Comparison of ENCODE assay signal across 33 cellular contexts in the genomic region with DNA sequence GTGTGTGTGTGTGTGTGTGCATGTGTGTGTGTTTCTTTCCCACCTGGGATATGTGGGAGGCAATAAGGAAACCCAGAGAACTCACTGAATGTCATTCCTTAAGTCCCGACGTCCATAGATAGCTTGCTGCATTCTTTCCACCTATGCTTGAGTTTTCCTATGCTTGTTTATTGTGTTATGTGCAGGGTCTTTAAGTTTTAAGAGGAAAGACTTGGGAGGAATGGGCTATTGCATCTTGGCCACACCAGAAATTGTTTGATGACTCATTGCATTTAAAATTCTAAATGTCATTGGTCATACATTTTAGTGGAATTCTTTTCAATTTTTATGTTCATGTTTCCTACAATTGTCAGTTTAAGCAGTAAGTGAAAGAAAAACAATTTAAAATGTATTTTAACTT. TPM values are rescaled to one million over a fixed set of nuclear protein-coding genes. Genes with fewer than 3 reads are reported as not detected.
"Had no signal": no experiment of that assay in that cellular context is flagged by ENCODE, and none has a peak within 500 bp of the region (broad histone marks: within the 10 kb centered on the region; RNA-seq: fewer than 3 reads in every experiment).

No MANE protein-coding gene starts in this region.

- H3K9me3 ChIP-seq: left ventricle myocardium inferior, neutrophil, psoas muscle, right atrium auricular region, right lobe of liver, suprapubic skin, thoracic aorta, tibial artery, vagina had no signal

- H3K79me2 ChIP-seq: parathyroid adenoma had no signal

- H3K36me3 ChIP-seq: left ventricle myocardium inferior, neural progenitor cell, neutrophil, right atrium auricular region, right lobe of liver, suprapubic skin, thoracic aorta, tibial artery, vagina had no signal

- H3K4me2 ChIP-seq: neural progenitor cell had no signal

- H3K27ac ChIP-seq: left ventricle myocardium inferior, neural progenitor cell, neutrophil, parathyroid adenoma, psoas muscle, right atrium auricular region, right lobe of liver, skin epidermis, suprapubic skin, thoracic aorta, tibial artery, vagina had no signal

- DNase-seq: islet precursor cell; left ventricle myocardium inferior; mesendoderm; naive B cell; natural killer cell; nephron progenitor cell; occipital lobe; psoas muscle; right lobe of liver; stimulated activated CD4-positive, alpha-beta T cell treated with anti-CD3 and anti-CD28 coated beads, Interleukin-12 subunit alpha, Interleukin-12 subunit beta, amount 100 ng/mL, for 4 hours; stimulated activated CD4-positive, alpha-beta T cell treated with anti-CD3 and anti-CD28 coated beads, Interleukin-15, amount 100 ng/mL, for 24 hours; stimulated activated CD4-positive, alpha-beta T cell treated with anti-CD3 and anti-CD28 coated beads, Interleukin-2, amount 100 ng/mL, for 24 hours; stimulated activated CD4-positive, alpha-beta T cell treated with anti-CD3 and anti-CD28 coated beads, Interleukin-4, amount 100 ng/mL, for 1 hour; stimulated activated naive B cell treated with anti-CD40 and anti-IgM and Interleukin-4, amounts not matched to agents 10 μg/mL and 1 μg/mL and 100 μg/mL, for 72 hours; stimulated activated naive CD8-positive, alpha-beta T cell treated with anti-CD3 and anti-CD28 coated beads, Interleukin-15, Interleukin-2, amounts not matched to agents 100 U/mL and 50 U/mL, for 24 hours; tibial artery had no signal

- H3K9me3 Mint-ChIP-seq: mesothelial cell of epicardium; naive B cell; natural killer cell; nephron progenitor cell; neural progenitor cell; stimulated activated naive B cell treated with anti-CD40 and anti-IgM and Interleukin-4, amounts not matched to agents 10 μg/mL and 1 μg/mL and 100 μg/mL, for 72 hours had no signal

- H3K4me3 Mint-ChIP-seq: mesothelial cell of epicardium; naive B cell; natural killer cell; nephron progenitor cell; neural progenitor cell; stimulated activated naive B cell treated with anti-CD40 and anti-IgM and Interleukin-4, amounts not matched to agents 10 μg/mL and 1 μg/mL and 100 μg/mL, for 72 hours had no signal

- H3K27ac Mint-ChIP-seq: mesothelial cell of epicardium; naive B cell; natural killer cell; nephron progenitor cell; neural progenitor cell; stimulated activated naive B cell treated with anti-CD40 and anti-IgM and Interleukin-4, amounts not matched to agents 10 μg/mL and 1 μg/mL and 100 μg/mL, for 72 hours had no signal

- H2AFZ ChIP-seq: neural progenitor cell, parathyroid adenoma had no signal

- ATAC-seq: psoas muscle; right lobe of liver; stimulated activated naive B cell treated with anti-CD40 and anti-IgM and Interleukin-4, amounts not matched to agents 10 μg/mL and 1 μg/mL and 100 μg/mL, for 72 hours; stimulated activated naive CD8-positive, alpha-beta T cell treated with anti-CD3 and anti-CD28 coated beads, Interleukin-15, Interleukin-2, amounts not matched to agents 100 U/mL and 50 U/mL, for 24 hours had no signal

- H3K36me3 Mint-ChIP-seq: mesothelial cell of epicardium; naive B cell; natural killer cell; neural progenitor cell; stimulated activated naive B cell treated with anti-CD40 and anti-IgM and Interleukin-4, amounts not matched to agents 10 μg/mL and 1 μg/mL and 100 μg/mL, for 72 hours had no signal

- H3K4me1 ChIP-seq: left ventricle myocardium inferior, parathyroid adenoma, psoas muscle, right atrium auricular region, right lobe of liver, suprapubic skin, tibial artery, vagina had no signal

- H3K27me3 ChIP-seq: neural progenitor cell, neutrophil, right atrium auricular region, right lobe of liver, suprapubic skin, tibial artery, vagina had no signal

- H3K4me3 ChIP-seq: left ventricle myocardium inferior, lung, neural progenitor cell, psoas muscle, right atrium auricular region, right lobe of liver, skin epidermis, suprapubic skin, thoracic aorta, tibial artery, vagina had no signal

- H3K9ac ChIP-seq: neural progenitor cell, parathyroid adenoma had no signal

- H3K4me1 Mint-ChIP-seq: mesothelial cell of epicardium; naive B cell; natural killer cell; nephron progenitor cell; stimulated activated naive B cell treated with anti-CD40 and anti-IgM and Interleukin-4, amounts not matched to agents 10 μg/mL and 1 μg/mL and 100 μg/mL, for 72 hours had no signal

RNA-seq across cellular contexts. Expression of gene STARD6, which starts 33.7 kb away (rescaled TPM):
- total RNA-seq: kidney epithelial cell, left ventricle myocardium inferior, lower leg skin, lung, mesothelial cell of epicardium, mononuclear cell, natural killer cell, occipital lobe, osteocyte, posterior vena cava, psoas muscle, right atrium auricular region, right lobe of liver, subcutaneous adipose tissue, suprapubic skin, thoracic aorta, ureter, vagina had no signal
- polyA plus RNA-seq: psoas muscle had no signal
